In the genomic region with DNA sequence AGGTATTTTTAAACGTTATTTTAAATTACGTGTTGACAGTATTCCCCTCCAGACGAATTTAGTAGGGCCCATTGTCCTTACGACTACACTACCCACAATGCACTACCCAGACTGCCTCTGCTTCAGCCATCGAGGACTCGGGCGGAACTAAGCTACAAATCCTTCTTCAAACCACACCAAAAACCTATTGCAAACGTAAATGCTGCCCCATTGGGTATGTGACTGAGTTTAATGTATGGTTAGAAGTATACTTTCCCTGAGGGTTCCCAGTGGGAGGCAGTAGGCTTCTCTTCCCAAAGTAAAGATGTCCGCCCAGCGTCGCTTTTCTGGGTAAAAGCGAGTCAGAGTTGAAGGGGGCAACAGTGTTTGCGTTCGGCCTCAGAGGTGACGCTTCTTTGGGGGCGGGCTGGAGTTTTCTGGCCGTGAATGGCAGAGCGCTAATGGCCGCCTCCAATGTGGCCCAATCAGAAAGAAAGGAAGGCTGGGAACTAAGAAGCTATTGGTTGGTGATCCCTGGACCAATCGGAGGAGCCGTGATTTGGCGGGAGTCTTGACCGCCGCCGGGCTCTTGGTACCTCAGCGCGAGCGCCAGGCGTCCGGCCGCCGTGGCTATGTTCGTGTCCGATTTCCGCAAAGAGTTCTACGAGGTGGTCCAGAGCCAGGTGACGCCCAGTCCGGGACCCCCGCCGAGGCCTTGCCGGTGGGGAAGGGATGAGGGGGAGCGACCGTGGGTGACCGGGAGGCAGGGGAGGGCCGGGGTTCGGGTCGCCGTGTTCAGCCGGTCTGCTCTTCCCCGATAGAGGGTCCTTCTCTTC, we compare ENCODE assay signal across 1 cellular context.
TF ChIP-seq lines count a peak whose summit lies in the region.

A gene with protein sequence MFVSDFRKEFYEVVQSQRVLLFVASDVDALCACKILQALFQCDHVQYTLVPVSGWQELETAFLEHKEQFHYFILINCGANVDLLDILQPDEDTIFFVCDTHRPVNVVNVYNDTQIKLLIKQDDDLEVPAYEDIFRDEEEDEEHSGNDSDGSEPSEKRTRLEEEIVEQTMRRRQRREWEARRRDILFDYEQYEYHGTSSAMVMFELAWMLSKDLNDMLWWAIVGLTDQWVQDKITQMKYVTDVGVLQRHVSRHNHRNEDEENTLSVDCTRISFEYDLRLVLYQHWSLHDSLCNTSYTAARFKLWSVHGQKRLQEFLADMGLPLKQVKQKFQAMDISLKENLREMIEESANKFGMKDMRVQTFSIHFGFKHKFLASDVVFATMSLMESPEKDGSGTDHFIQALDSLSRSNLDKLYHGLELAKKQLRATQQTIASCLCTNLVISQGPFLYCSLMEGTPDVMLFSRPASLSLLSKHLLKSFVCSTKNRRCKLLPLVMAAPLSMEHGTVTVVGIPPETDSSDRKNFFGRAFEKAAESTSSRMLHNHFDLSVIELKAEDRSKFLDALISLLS (plus strand): TSS at position 563 of the 815 bp plus-strand sequence. CDS start 49 bp downstream, at position 612.

TF ChIP-seq in HepG2, 621 proteins besides CTCF, POLR2A, EP300 and RAD21 (continued from another document and continues in another):
- TF ChIP-seq, protein P1, sequence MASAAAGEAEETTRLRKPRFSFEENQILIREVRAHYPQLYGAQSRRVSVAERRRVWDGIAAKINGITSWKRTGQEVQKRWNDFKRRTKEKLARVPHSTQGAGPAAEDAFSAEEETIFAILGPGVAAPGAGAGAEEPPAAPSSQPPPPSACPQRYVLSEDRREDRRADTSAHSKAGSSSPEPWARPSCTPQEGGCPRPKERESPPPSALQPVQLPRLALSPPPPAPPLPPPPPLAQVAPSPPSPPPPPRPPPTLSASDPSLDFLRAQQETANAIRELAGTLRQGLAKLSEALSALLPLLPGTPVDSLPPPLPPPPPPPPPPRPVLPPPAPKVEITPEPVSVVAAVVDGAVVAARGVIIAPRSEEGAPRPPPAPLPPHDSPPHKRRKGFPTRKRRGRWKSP (CRISPR knock-in tag; IDR thresholded peaks at IDR 0.05): no peak
- TF ChIP-seq YY1 (IDR thresholded peaks at IDR 0.05; ENCODE audit: insufficient read depth, insufficient replicate concordance, low read depth, low read length) (peak; percentile 97), MBD4 (IDR thresholded peaks at IDR 0.05; ENCODE audit: borderline replicate concordance, low read length) (no peak), DMAP1 (CRISPR knock-in tag; IDR thresholded peaks at IDR 0.05) (peak; percentile 52; the same call in 1 of the 2 replicates), HOXA9 (CRISPR knock-in tag; IDR thresholded peaks at IDR 0.05; ENCODE audit: borderline replicate concordance) (no peak), ZC3H4 (CRISPR knock-in tag; IDR thresholded peaks at IDR 0.05; ENCODE audit: borderline replicate concordance) (no peak), RXRA (CRISPR knock-in tag; IDR thresholded peaks at IDR 0.05) (peak; percentile 24), ZNF619 (CRISPR knock-in tag; IDR thresholded peaks at IDR 0.05) (no peak), ZKSCAN1 (IDR thresholded peaks at IDR 0.05; ENCODE audit: low read length) (no peak), ZNF337 (CRISPR knock-in tag; IDR thresholded peaks at IDR 0.05; ENCODE audit: borderline replicate concordance, low read depth) (no peak), NCOA1 (CRISPR knock-in tag; IDR thresholded peaks at IDR 0.05) (no peak), MATR3 (CRISPR knock-in tag; IDR thresholded peaks at IDR 0.05) (no peak), PLRG1 (conservative IDR thresholded peaks at IDR 0.05) (no peak), ZNF777 (CRISPR knock-in tag; IDR thresholded peaks at IDR 0.05) (no peak), FOSL2 (CRISPR knock-in tag; IDR thresholded peaks at IDR 0.05) (no peak), TBP (CRISPR knock-in tag; IDR thresholded peaks at IDR 0.05) (no peak), MED13 (CRISPR knock-in tag; IDR thresholded peaks at IDR 0.05) (no peak), MEIS2 (CRISPR knock-in tag; IDR thresholded peaks at IDR 0.05) (no peak), ZNF121 (CRISPR knock-in tag; IDR thresholded peaks at IDR 0.05) (no peak)
- TF ChIP-seq, protein P2, sequence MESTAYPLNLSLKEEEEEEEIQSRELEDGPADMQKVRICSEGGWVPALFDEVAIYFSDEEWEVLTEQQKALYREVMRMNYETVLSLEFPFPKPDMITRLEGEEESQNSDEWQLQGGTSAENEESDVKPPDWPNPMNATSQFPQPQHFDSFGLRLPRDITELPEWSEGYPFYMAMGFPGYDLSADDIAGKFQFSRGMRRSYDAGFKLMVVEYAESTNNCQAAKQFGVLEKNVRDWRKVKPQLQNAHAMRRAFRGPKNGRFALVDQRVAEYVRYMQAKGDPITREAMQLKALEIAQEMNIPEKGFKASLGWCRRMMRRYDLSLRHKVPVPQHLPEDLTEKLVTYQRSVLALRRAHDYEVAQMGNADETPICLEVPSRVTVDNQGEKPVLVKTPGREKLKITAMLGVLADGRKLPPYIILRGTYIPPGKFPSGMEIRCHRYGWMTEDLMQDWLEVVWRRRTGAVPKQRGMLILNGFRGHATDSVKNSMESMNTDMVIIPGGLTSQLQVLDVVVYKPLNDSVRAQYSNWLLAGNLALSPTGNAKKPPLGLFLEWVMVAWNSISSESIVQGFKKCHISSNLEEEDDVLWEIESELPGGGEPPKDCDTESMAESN (CRISPR knock-in tag; conservative IDR thresholded peaks at IDR 0.05): no peak
- TF ChIP-seq, protein P3, sequence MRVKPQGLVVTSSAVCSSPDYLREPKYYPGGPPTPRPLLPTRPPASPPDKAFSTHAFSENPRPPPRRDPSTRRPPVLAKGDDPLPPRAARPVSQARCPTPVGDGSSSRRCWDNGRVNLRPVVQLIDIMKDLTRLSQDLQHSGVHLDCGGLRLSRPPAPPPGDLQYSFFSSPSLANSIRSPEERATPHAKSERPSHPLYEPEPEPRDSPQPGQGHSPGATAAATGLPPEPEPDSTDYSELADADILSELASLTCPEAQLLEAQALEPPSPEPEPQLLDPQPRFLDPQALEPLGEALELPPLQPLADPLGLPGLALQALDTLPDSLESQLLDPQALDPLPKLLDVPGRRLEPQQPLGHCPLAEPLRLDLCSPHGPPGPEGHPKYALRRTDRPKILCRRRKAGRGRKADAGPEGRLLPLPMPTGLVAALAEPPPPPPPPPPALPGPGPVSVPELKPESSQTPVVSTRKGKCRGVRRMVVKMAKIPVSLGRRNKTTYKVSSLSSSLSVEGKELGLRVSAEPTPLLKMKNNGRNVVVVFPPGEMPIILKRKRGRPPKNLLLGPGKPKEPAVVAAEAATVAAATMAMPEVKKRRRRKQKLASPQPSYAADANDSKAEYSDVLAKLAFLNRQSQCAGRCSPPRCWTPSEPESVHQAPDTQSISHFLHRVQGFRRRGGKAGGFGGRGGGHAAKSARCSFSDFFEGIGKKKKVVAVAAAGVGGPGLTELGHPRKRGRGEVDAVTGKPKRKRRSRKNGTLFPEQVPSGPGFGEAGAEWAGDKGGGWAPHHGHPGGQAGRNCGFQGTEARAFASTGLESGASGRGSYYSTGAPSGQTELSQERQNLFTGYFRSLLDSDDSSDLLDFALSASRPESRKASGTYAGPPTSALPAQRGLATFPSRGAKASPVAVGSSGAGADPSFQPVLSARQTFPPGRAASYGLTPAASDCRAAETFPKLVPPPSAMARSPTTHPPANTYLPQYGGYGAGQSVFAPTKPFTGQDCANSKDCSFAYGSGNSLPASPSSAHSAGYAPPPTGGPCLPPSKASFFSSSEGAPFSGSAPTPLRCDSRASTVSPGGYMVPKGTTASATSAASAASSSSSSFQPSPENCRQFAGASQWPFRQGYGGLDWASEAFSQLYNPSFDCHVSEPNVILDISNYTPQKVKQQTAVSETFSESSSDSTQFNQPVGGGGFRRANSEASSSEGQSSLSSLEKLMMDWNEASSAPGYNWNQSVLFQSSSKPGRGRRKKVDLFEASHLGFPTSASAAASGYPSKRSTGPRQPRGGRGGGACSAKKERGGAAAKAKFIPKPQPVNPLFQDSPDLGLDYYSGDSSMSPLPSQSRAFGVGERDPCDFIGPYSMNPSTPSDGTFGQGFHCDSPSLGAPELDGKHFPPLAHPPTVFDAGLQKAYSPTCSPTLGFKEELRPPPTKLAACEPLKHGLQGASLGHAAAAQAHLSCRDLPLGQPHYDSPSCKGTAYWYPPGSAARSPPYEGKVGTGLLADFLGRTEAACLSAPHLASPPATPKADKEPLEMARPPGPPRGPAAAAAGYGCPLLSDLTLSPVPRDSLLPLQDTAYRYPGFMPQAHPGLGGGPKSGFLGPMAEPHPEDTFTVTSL (CRISPR knock-in tag; IDR thresholded peaks at IDR 0.05; ENCODE audit: borderline replicate concordance): 0 out of 2 replicates have a peak, but pooled peaks have one; percentile 15
- TF ChIP-seq, protein P4, sequence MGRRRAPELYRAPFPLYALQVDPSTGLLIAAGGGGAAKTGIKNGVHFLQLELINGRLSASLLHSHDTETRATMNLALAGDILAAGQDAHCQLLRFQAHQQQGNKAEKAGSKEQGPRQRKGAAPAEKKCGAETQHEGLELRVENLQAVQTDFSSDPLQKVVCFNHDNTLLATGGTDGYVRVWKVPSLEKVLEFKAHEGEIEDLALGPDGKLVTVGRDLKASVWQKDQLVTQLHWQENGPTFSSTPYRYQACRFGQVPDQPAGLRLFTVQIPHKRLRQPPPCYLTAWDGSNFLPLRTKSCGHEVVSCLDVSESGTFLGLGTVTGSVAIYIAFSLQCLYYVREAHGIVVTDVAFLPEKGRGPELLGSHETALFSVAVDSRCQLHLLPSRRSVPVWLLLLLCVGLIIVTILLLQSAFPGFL (CRISPR knock-in tag; IDR thresholded peaks at IDR 0.05): no peak
- TF ChIP-seq, protein P5, sequence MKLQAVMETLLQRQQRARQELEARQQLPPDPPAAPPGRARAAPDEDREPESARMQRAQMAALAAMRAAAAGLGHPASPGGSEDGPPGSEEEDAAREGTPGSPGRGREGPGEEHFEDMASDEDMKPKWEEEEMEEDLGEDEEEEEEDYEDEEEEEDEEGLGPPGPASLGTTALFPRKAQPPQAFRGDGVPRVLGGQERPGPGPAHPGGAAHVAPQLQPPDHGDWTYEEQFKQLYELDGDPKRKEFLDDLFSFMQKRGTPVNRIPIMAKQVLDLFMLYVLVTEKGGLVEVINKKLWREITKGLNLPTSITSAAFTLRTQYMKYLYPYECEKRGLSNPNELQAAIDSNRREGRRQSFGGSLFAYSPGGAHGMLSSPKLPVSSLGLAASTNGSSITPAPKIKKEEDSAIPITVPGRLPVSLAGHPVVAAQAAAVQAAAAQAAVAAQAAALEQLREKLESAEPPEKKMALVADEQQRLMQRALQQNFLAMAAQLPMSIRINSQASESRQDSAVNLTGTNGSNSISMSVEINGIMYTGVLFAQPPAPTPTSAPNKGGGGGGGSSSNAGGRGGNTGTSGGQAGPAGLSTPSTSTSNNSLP (IDR thresholded peaks at IDR 0.05; ENCODE audit: low read depth, low read length): no peak
- TF ChIP-seq, protein P6, sequence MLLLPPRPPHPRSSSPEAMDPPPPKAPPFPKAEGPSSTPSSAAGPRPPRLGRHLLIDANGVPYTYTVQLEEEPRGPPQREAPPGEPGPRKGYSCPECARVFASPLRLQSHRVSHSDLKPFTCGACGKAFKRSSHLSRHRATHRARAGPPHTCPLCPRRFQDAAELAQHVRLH (CRISPR knock-in tag; IDR thresholded peaks at IDR 0.05; ENCODE audit: borderline replicate concordance, low read depth): no peak
- TF ChIP-seq, protein P7, sequence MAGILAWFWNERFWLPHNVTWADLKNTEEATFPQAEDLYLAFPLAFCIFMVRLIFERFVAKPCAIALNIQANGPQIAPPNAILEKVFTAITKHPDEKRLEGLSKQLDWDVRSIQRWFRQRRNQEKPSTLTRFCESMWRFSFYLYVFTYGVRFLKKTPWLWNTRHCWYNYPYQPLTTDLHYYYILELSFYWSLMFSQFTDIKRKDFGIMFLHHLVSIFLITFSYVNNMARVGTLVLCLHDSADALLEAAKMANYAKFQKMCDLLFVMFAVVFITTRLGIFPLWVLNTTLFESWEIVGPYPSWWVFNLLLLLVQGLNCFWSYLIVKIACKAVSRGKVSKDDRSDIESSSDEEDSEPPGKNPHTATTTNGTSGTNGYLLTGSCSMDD (CRISPR knock-in tag; IDR thresholded peaks at IDR 0.05): no peak
- TF ChIP-seq, protein P8, sequence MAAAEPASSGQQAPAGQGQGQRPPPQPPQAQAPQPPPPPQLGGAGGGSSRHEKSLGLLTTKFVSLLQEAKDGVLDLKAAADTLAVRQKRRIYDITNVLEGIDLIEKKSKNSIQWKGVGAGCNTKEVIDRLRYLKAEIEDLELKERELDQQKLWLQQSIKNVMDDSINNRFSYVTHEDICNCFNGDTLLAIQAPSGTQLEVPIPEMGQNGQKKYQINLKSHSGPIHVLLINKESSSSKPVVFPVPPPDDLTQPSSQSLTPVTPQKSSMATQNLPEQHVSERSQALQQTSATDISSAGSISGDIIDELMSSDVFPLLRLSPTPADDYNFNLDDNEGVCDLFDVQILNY (CRISPR knock-in tag; conservative IDR thresholded peaks at IDR 0.05): peak; percentile 78; the same call in 1 of the 2 replicates
- TF ChIP-seq, protein P9, sequence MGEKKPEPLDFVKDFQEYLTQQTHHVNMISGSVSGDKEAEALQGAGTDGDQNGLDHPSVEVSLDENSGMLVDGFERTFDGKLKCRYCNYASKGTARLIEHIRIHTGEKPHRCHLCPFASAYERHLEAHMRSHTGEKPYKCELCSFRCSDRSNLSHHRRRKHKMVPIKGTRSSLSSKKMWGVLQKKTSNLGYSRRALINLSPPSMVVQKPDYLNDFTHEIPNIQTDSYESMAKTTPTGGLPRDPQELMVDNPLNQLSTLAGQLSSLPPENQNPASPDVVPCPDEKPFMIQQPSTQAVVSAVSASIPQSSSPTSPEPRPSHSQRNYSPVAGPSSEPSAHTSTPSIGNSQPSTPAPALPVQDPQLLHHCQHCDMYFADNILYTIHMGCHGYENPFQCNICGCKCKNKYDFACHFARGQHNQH (CRISPR knock-in tag; IDR thresholded peaks at IDR 0.05): no peak
